Comparison of ENCODE assay signal across 8 cellular contexts in genomic region chr7:95246935-95247370, GRCh38.
DNase-seq lines count a peak whose midpoint lies in the region; ATAC-seq and TF ChIP-seq lines count a peak whose summit lies in the region.

No MANE protein-coding gene starts in this region.

- 2% methylated on average over 4 of the region's 5 CpGs for WGBS in mesenchymal stem cell

- H3K27ac Mint-ChIP-seq in T-helper 2 cell treated with Interferon-gamma antibody and Interleukin-4, amounts not matched to agents 5 μg/mL and 100 μg/mL, for 36 hours, result no peak overlapping the region

- H3K27me3 Mint-ChIP-seq in T-helper 2 cell treated with Interferon-gamma antibody and Interleukin-4, amounts not matched to agents 5 μg/mL and 100 μg/mL, for 36 hours (ENCODE audit: low read depth), result no peaks in the 10 kb centered on the region

- H4K91ac ChIP-seq in mesenchymal stem cell (ENCODE audit: low read length), result no peak overlapping the region

- no peak overlapping the region for H2BK5ac ChIP-seq in mesenchymal stem cell (ENCODE audit: low read depth, low read length, poor library complexity, severe bottlenecking)

- peak overlapping the region; percentile 74 for H3K4me2 ChIP-seq in mesenchymal stem cell (ENCODE audit: low read length, poor library complexity, severe bottlenecking)

- DNase-seq in Daoy (ENCODE audit: low read depth) (peak; percentile 52), NCI-H1105 (lab: John Stamatoyannopoulos, UW) (peak; percentile 81), SJCRH30 (peak; percentile 81 to 93), epidermal melanocyte (ENCODE audit: insufficient read length, low spot score) (peak; percentile 70), mesenchymal stem cell (peak; percentile 76), uterus (peak; percentile 28 to 38)
- no peak for DNase-seq in T-helper 2 cell treated with Interferon-gamma antibody and Interleukin-4, amounts not matched to agents 5 μg/mL and 100 μg/mL, for 36 hours (ENCODE audit: low spot score)

- peak overlapping the region; percentile 26; the same call in 1 of the 2 replicates for H3K27ac ChIP-seq in SJCRH30
- H3K27ac ChIP-seq in mesenchymal stem cell (ENCODE audit: low read length, poor library complexity, severe bottlenecking), result no peak overlapping the region
- no peak overlapping the region for H3K27ac ChIP-seq in uterus

- H3K9ac ChIP-seq in mesenchymal stem cell (ENCODE audit: low read length), result peak overlapping the region; percentile 78

- H3K27me3 ChIP-seq in SJCRH30, result no peaks in the 10 kb centered on the region
- H3K27me3 ChIP-seq in mesenchymal stem cell (ENCODE audit: control insufficient read depth in 1 of 2, insufficient read depth in 1 of 2, low read length in 2 of 2), result peaks cover 0 to 3% of the 10 kb centered on the region in 2 experiments
- H3K27me3 ChIP-seq in uterus, result no peaks in the 10 kb centered on the region

- no peak overlapping the region for H2AFZ ChIP-seq in mesenchymal stem cell (ENCODE audit: low read depth, low read length)

- H3K36me3 Mint-ChIP-seq in T-helper 2 cell treated with Interferon-gamma antibody and Interleukin-4, amounts not matched to agents 5 μg/mL and 100 μg/mL, for 36 hours (ENCODE audit: low read depth), result no peaks in the 10 kb centered on the region

- H3K23ac ChIP-seq in mesenchymal stem cell (ENCODE audit: low read length in 2 of 2), result no peak overlapping the region

- peak overlapping the region in 1 of 2 experiments; percentile 70 for H3K18ac ChIP-seq in mesenchymal stem cell (ENCODE audit: low read depth in 1 of 2, low read length in 2 of 2)

- H2BK120ac ChIP-seq in mesenchymal stem cell (ENCODE audit: low read depth, low read length), result no peak overlapping the region

- H3K9me3 ChIP-seq in SJCRH30 (replicated peaks) (0 out of 2 replicates have a peak, but pooled peaks cover 3% of the 10 kb centered on the region), mesenchymal stem cell (ENCODE audit: control insufficient read depth, low read length) (no peaks in the 10 kb centered on the region), uterus (no peaks in the 10 kb centered on the region)

- H3K4ac ChIP-seq in mesenchymal stem cell (ENCODE audit: low read depth in 1 of 2, low read length in 2 of 2), result no peak overlapping the region

- H3K14ac ChIP-seq in mesenchymal stem cell (ENCODE audit: low read length in 2 of 2), result no peak overlapping the region

- intact Hi-C loops in uterus (cut with DNase I; ENCODE audit: low total_unique reads), result no loop called here

- H3K4me3 ChIP-seq in SJCRH30 (peak overlapping the region; percentile 7; the same call in 1 of the 2 replicates), mesenchymal stem cell (ENCODE audit: insufficient read depth in 1 of 2, low read depth in 1 of 2, low read length in 2 of 2) (peak overlapping the region in 1 of 2 experiments; percentile 69), uterus (no peak overlapping the region)

- no peaks in the 10 kb centered on the region for H3K9me3 Mint-ChIP-seq in T-helper 2 cell treated with Interferon-gamma antibody and Interleukin-4, amounts not matched to agents 5 μg/mL and 100 μg/mL, for 36 hours

- H3K79me1 ChIP-seq in mesenchymal stem cell (replicated peaks; ENCODE audit: low read length, poor library complexity, severe bottlenecking), result no peaks in the 10 kb centered on the region

- no peak overlapping the region for H2BK15ac ChIP-seq in mesenchymal stem cell (ENCODE audit: low read depth, poor library complexity, severe bottlenecking)

- TF ChIP-seq POLR2A in uterus (IDR thresholded peaks at IDR 0.05), result no peak

- H3K4me1 ChIP-seq in SJCRH30 (peaks cover 20% of the 10 kb centered on the region), mesenchymal stem cell (ENCODE audit: control insufficient read depth, insufficient read depth, low read depth, low read length) (peaks cover 2% of the 10 kb centered on the region), uterus (no peaks in the 10 kb centered on the region)

- H2BK12ac ChIP-seq in mesenchymal stem cell (ENCODE audit: low read length in 2 of 2), result no peak overlapping the region

- H3K36me3 ChIP-seq in SJCRH30 (no peaks in the 10 kb centered on the region; the same call in 1 of the 2 replicates), mesenchymal stem cell (ENCODE audit: control insufficient read depth in 1 of 2, insufficient read depth in 2 of 2, low read depth in 1 of 2, low read length in 2 of 2) (no peaks in the 10 kb centered on the region), uterus (no peaks in the 10 kb centered on the region)

- TF ChIP-seq CTCF in uterus (IDR thresholded peaks at IDR 0.05), result peak; percentile 60 to 68 (median 63)

- no peak overlapping the region for H3K4me3 Mint-ChIP-seq in T-helper 2 cell treated with Interferon-gamma antibody and Interleukin-4, amounts not matched to agents 5 μg/mL and 100 μg/mL, for 36 hours

- no peaks in the 10 kb centered on the region for H3K4me1 Mint-ChIP-seq in T-helper 2 cell treated with Interferon-gamma antibody and Interleukin-4, amounts not matched to agents 5 μg/mL and 100 μg/mL, for 36 hours (ENCODE audit: low read depth)

- ATAC-seq in GM21529 (IDR thresholded peaks at IDR 0.05; ENCODE audit: unreplicated experiment), result peak; percentile 79

- no peak overlapping the region for H2AK5ac ChIP-seq in mesenchymal stem cell (ENCODE audit: low read length, severe bottlenecking)

- no peak overlapping the region for H4K8ac ChIP-seq in mesenchymal stem cell (ENCODE audit: low read length)
